Comparison of ENCODE assay signal across 9 cellular contexts in genomic region chr6:86937219-86938079, GRCh38. TPM values are rescaled to one million over a fixed set of nuclear protein-coding genes. Genes with fewer than 3 reads are reported as not detected.
A peak's percentile ranks its signal among the peaks of the same experiment; 100 is the strongest.
DNase-seq lines count a peak whose midpoint lies in the region; ATAC-seq and TF ChIP-seq lines count a peak whose summit lies in the region.
"Had no signal": no experiment of that assay in that cellular context is flagged by ENCODE, and none has a peak within 500 bp of the region (broad histone marks: within the 10 kb centered on the region; RNA-seq: fewer than 3 reads in every experiment).

A gene with protein sequence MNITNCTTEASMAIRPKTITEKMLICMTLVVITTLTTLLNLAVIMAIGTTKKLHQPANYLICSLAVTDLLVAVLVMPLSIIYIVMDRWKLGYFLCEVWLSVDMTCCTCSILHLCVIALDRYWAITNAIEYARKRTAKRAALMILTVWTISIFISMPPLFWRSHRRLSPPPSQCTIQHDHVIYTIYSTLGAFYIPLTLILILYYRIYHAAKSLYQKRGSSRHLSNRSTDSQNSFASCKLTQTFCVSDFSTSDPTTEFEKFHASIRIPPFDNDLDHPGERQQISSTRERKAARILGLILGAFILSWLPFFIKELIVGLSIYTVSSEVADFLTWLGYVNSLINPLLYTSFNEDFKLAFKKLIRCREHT (plus strand): TSS chr6:86937528. CDS start chr6:87015335, 77,807 bp downstream.

- no peaks in the 10 kb centered on the region for H3K36me3 ChIP-seq in adrenal gland (replicated peaks in 1 of 2)
- H3K36me3 ChIP-seq in skeletal muscle satellite cell (ENCODE audit: insufficient read depth, low read length), result no peaks in the 10 kb centered on the region

- ATAC-seq in GM21786 (IDR thresholded peaks at IDR 0.05; ENCODE audit: unreplicated experiment) (peak; percentile 61), HG02970 (IDR thresholded peaks at IDR 0.05; ENCODE audit: low FRiP score, unreplicated experiment) (no peak)

- CTCF ChIA-PET in GM10248 (lab: Yijun Ruan, JAX), result interaction anchor here (0.8 to 2.2 kb wide), 3 partner anchors 23 to 1015 kb away, joined by 4 to 16 read pairs (median 5); no protein-coding TSS in a partner anchor

- H3K4me3 ChIP-seq in adrenal gland, result peak within 1 kb of the TSS in 2 of 4 donors; percentile 8 to 27
- peak within 1 kb of the TSS; percentile 45 for H3K4me3 ChIP-seq in iPS-11a (ENCODE audit: low read depth, low read length)
- H3K4me3 ChIP-seq in skeletal muscle satellite cell (ENCODE audit: low read length), result peak within 1 kb of the TSS; percentile 24

- POLR2A ChIA-PET in GM10248 (lab: Yijun Ruan, JAX), result no interaction called here

- H3K4me1 ChIP-seq in adrenal gland (replicated peaks in 1 of 2) (peaks cover 0 to 7% of the 10 kb centered on the region in 2 donors), skeletal muscle satellite cell (ENCODE audit: control insufficient read depth, insufficient read depth, low read length) (no peaks in the 10 kb centered on the region)

- no peak for TF ChIP-seq POLR2A in adrenal gland (IDR thresholded peaks at IDR 0.05)

- 2 to 4% (median 3%) methylated on average over 21 to 55 of the region's 55 CpGs for WGBS in adrenal gland, 4 donors

- H3K9me3 ChIP-seq in adrenal gland (replicated peaks in 1 of 3) (no peaks in the 10 kb centered on the region), skeletal muscle satellite cell (replicated peaks; ENCODE audit: low read length) (no peaks in the 10 kb centered on the region)

- no peak within 1 kb of the TSS for H3K9ac ChIP-seq in skeletal muscle satellite cell (ENCODE audit: low read depth, low read length)

- H3K27ac ChIP-seq in adrenal gland, result no peak within 1 kb of the TSS

- TF ChIP-seq CTCF in GM10248 (IDR thresholded peaks at IDR 0.05; ENCODE audit: control extremely low read depth, extremely low read depth, low read depth, missing control alignments), result peak; percentile 59
- peak; percentile 38 to 56 (median 47) for TF ChIP-seq CTCF in adrenal gland (IDR thresholded peaks at IDR 0.05)

- peaks cover 8% of the 10 kb centered on the region for H3K27me3 ChIP-seq in adrenal gland
- H3K27me3 ChIP-seq in skeletal muscle satellite cell (ENCODE audit: control insufficient read depth, insufficient read depth, low read length), result peaks cover 15% of the 10 kb centered on the region

- intact Hi-C loops in adrenal gland (cut with DNase I), result no loop called here

- DNase-seq in GM10248 (ENCODE audit: extremely low spot score) (peak; percentile 60), NCI-H1417 treated with DMSO at 0.1 percent for 48 hours (lab: John Stamatoyannopoulos, UW) (peak; percentile 20), adrenal gland (peak; percentile 23 to 77 (median 45)), GM19240 (ENCODE audit: insufficient read length, low spot score) (no peak)

- peak within 1 kb of the TSS; percentile 59 for H3K4me2 ChIP-seq in skeletal muscle satellite cell (ENCODE audit: low read length)

RNA-seq across cellular contexts. Expression of the gene that starts here (rescaled TPM):
- total RNA-seq in adrenal gland, result not detected
- polyA plus RNA-seq in adrenal gland, result under 1 TPM in 1 of 3 donors, not detected in 2; 0.13 TPM
- total RNA-seq in skeletal muscle satellite cell (2012; rRNA removed), result not detected in 2 replicates
- total RNA-seq: temporal lobe had no signal

Comparison
In these comparisons a context has a peak if more than half of its experiments do, and no peak if none do; other contexts are left out.
1. Peak in DNase-seq in adrenal gland; RNA of the gene not detected or under 1 TPM.